Comparison of ENCODE assay signal across 2 cellular contexts in genomic region chr3:14640157-14640562, GRCh38.
A peak's percentile ranks its signal among the peaks of the same experiment; 100 is the strongest.
TF ChIP-seq lines count a peak whose summit lies in the region.

No MANE protein-coding gene starts in this region.

TF ChIP-seq in A549, 52 proteins besides CTCF, POLR2A, EP300 and RAD21 (continued from another document):
- TF ChIP-seq E2F6 (IDR thresholded peaks at IDR 0.05; ENCODE audit: borderline replicate concordance, low read depth) = no peak
- no peak for TF ChIP-seq HOXA7 (CRISPR knock-in tag; IDR thresholded peaks at IDR 0.05)
- TF ChIP-seq FOSL2 (IDR thresholded peaks at IDR 0.05) = no peak
- peak; percentile 8; the same call in 1 of the 2 replicates for TF ChIP-seq FOSL2 (CRISPR knock-in tag; IDR thresholded peaks at IDR 0.05)
- no peak for TF ChIP-seq REST (IDR thresholded peaks at IDR 0.05)
- TF ChIP-seq CEBPB (IDR thresholded peaks at IDR 0.05) = no peak
- TF ChIP-seq NFE2L2 (conservative IDR thresholded peaks at IDR 0.05; ENCODE audit: low read length) = no peak
- TF ChIP-seq CHD4 (IDR thresholded peaks at IDR 0.05; ENCODE audit: borderline replicate concordance) = no peak

TF ChIP-seq in HEK293, 187 proteins besides CTCF, POLR2A, EP300 and RAD21 (continues in another document):
- TF ChIP-seq, protein P1, sequence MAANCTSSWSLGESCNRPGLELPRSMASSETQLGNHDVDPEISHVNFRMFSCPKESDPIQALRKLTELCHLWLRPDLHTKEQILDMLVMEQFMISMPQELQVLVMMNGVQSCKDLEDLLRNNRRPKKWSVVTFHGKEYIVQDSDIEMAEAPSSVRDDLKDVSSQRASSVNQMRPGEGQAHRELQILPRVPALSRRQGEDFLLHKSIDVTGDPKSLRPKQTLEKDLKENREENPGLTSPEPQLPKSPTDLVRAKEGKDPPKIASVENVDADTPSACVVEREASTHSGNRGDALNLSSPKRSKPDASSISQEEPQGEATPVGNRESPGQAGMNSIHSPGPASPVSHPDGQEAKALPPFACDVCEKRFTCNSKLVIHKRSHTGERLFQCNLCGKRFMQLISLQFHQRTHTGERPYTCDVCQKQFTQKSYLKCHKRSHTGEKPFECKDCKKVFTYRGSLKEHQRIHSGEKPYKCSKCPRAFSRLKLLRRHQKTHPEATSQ (tag by site-specific recombination; IDR thresholded peaks at IDR 0.05) = no peak
- TF ChIP-seq, protein P2, sequence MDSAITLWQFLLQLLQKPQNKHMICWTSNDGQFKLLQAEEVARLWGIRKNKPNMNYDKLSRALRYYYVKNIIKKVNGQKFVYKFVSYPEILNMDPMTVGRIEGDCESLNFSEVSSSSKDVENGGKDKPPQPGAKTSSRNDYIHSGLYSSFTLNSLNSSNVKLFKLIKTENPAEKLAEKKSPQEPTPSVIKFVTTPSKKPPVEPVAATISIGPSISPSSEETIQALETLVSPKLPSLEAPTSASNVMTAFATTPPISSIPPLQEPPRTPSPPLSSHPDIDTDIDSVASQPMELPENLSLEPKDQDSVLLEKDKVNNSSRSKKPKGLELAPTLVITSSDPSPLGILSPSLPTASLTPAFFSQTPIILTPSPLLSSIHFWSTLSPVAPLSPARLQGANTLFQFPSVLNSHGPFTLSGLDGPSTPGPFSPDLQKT (IDR thresholded peaks at IDR 0.05; ENCODE audit: borderline replicate concordance, low read depth, low read length) = no peak
- TF ChIP-seq ZNF423 (tag by site-specific recombination; IDR thresholded peaks at IDR 0.05) (no peak), ZNF792 (tag by site-specific recombination; IDR thresholded peaks at IDR 0.05) (no peak), ZNF341 (tag by site-specific recombination; IDR thresholded peaks at IDR 0.05; ENCODE audit: low read depth) (no peak), KLF7 (tag by site-specific recombination; IDR thresholded peaks at IDR 0.05; ENCODE audit: borderline replicate concordance) (no peak), ZBTB20 (tag by site-specific recombination; IDR thresholded peaks at IDR 0.05) (peak; percentile 48; the same call in 1 of the 2 replicates), ZNF354C (tag by site-specific recombination; IDR thresholded peaks at IDR 0.05; ENCODE audit: borderline replicate concordance, low read depth) (no peak), ZNF433 (tag by site-specific recombination; IDR thresholded peaks at IDR 0.05; ENCODE audit: low read depth) (no peak), KLF9 (tag by site-specific recombination; IDR thresholded peaks at IDR 0.05; ENCODE audit: low read depth) (peak; percentile 78; the same call in 1 of the 2 replicates), FEZF1 (tag by site-specific recombination; IDR thresholded peaks at IDR 0.05) (no peak), KLF1 (tag by site-specific recombination; IDR thresholded peaks at IDR 0.05) (peak; percentile 54), ZSCAN4 (tag by site-specific recombination; IDR thresholded peaks at IDR 0.05) (no peak), ZIC2 (tag by site-specific recombination; IDR thresholded peaks at IDR 0.05) (peak; percentile 62; the same call in 1 of the 2 replicates), ZBTB17 (tag by site-specific recombination; IDR thresholded peaks at IDR 0.05) (peak; percentile 83), ZNF148 (tag by site-specific recombination; IDR thresholded peaks at IDR 0.05; ENCODE audit: borderline replicate concordance) (no peak), ZBTB48 (tag by site-specific recombination; IDR thresholded peaks at IDR 0.05) (no peak), ZNF184 (tag by site-specific recombination; IDR thresholded peaks at IDR 0.05) (no peak), ZNF19 (tag by site-specific recombination; IDR thresholded peaks at IDR 0.05; ENCODE audit: low read depth) (no peak), ZNF274 (IDR thresholded peaks at IDR 0.05; ENCODE audit: low read length) (no peak), ZNF274 (tag by site-specific recombination; IDR thresholded peaks at IDR 0.05; ENCODE audit: borderline replicate concordance) (no peak), MZF1 (tag by site-specific recombination; IDR thresholded peaks at IDR 0.05; ENCODE audit: borderline replicate concordance) (no peak), ZNF837 (tag by site-specific recombination; IDR thresholded peaks at IDR 0.05) (no peak), ZNF146 (tag by site-specific recombination; IDR thresholded peaks at IDR 0.05) (no peak), ZSCAN30 (tag by site-specific recombination; IDR thresholded peaks at IDR 0.05) (no peak), ZNF660 (tag by site-specific recombination; IDR thresholded peaks at IDR 0.05) (no peak), YY2 (tag by site-specific recombination; IDR thresholded peaks at IDR 0.05) (no peak), ZNF292 (tag by site-specific recombination; IDR thresholded peaks at IDR 0.05; ENCODE audit: borderline replicate concordance, low read depth) (no peak), BCL6B (tag by site-specific recombination; IDR thresholded peaks at IDR 0.05) (peak; percentile 65; the same call in 1 of the 2 replicates), EGR2 (tag by site-specific recombination; IDR thresholded peaks at IDR 0.05; ENCODE audit: low read depth) (peak; percentile 75), WT1 (tag by site-specific recombination; IDR thresholded peaks at IDR 0.05) (no peak), ZNF132 (tag by site-specific recombination; IDR thresholded peaks at IDR 0.05; ENCODE audit: borderline replicate concordance) (no peak), ZNF214 (tag by site-specific recombination; IDR thresholded peaks at IDR 0.05; ENCODE audit: borderline replicate concordance) (no peak), ZNF175 (tag by site-specific recombination; IDR thresholded peaks at IDR 0.05) (no peak), ZBTB21 (tag by site-specific recombination; IDR thresholded peaks at IDR 0.05) (no peak), ZBTB44 (tag by site-specific recombination; IDR thresholded peaks at IDR 0.05) (no peak), ZNF2 (tag by site-specific recombination; IDR thresholded peaks at IDR 0.05) (no peak), SP7 (tag by site-specific recombination; IDR thresholded peaks at IDR 0.05) (no peak), ZNF785 (tag by site-specific recombination; IDR thresholded peaks at IDR 0.05) (no peak), KLF10 (tag by site-specific recombination; IDR thresholded peaks at IDR 0.05) (peak; percentile 52; the same call in 1 of the 2 replicates), ZNF664 (tag by site-specific recombination; IDR thresholded peaks at IDR 0.05) (no peak)
- TF ChIP-seq, protein P3, sequence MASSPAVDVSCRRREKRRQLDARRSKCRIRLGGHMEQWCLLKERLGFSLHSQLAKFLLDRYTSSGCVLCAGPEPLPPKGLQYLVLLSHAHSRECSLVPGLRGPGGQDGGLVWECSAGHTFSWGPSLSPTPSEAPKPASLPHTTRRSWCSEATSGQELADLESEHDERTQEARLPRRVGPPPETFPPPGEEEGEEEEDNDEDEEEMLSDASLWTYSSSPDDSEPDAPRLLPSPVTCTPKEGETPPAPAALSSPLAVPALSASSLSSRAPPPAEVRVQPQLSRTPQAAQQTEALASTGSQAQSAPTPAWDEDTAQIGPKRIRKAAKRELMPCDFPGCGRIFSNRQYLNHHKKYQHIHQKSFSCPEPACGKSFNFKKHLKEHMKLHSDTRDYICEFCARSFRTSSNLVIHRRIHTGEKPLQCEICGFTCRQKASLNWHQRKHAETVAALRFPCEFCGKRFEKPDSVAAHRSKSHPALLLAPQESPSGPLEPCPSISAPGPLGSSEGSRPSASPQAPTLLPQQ (tag by site-specific recombination; IDR thresholded peaks at IDR 0.05) = no peak
- TF ChIP-seq, protein P4, sequence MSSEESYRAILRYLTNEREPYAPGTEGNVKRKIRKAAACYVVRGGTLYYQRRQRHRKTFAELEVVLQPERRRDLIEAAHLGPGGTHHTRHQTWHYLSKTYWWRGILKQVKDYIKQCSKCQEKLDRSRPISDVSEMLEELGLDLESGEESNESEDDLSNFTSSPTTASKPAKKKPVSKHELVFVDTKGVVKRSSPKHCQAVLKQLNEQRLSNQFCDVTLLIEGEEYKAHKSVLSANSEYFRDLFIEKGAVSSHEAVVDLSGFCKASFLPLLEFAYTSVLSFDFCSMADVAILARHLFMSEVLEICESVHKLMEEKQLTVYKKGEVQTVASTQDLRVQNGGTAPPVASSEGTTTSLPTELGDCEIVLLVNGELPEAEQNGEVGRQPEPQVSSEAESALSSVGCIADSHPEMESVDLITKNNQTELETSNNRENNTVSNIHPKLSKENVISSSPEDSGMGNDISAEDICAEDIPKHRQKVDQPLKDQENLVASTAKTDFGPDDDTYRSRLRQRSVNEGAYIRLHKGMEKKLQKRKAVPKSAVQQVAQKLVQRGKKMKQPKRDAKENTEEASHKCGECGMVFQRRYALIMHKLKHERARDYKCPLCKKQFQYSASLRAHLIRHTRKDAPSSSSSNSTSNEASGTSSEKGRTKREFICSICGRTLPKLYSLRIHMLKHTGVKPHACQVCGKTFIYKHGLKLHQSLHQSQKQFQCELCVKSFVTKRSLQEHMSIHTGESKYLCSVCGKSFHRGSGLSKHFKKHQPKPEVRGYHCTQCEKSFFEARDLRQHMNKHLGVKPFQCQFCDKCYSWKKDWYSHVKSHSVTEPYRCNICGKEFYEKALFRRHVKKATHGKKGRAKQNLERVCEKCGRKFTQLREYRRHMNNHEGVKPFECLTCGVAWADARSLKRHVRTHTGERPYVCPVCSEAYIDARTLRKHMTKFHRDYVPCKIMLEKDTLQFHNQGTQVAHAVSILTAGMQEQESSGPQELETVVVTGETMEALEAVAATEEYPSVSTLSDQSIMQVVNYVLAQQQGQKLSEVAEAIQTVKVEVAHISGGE (tag by site-specific recombination; conservative IDR thresholded peaks at IDR 0.05; ENCODE audit: low read depth) = no peak
- TF ChIP-seq, protein P5, sequence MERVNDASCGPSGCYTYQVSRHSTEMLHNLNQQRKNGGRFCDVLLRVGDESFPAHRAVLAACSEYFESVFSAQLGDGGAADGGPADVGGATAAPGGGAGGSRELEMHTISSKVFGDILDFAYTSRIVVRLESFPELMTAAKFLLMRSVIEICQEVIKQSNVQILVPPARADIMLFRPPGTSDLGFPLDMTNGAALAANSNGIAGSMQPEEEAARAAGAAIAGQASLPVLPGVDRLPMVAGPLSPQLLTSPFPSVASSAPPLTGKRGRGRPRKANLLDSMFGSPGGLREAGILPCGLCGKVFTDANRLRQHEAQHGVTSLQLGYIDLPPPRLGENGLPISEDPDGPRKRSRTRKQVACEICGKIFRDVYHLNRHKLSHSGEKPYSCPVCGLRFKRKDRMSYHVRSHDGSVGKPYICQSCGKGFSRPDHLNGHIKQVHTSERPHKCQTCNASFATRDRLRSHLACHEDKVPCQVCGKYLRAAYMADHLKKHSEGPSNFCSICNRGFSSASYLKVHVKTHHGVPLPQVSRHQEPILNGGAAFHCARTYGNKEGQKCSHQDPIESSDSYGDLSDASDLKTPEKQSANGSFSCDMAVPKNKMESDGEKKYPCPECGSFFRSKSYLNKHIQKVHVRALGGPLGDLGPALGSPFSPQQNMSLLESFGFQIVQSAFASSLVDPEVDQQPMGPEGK (tag by site-specific recombination; IDR thresholded peaks at IDR 0.05) = peak; percentile 21; the same call in 1 of the 2 replicates
